In the genomic region with DNA sequence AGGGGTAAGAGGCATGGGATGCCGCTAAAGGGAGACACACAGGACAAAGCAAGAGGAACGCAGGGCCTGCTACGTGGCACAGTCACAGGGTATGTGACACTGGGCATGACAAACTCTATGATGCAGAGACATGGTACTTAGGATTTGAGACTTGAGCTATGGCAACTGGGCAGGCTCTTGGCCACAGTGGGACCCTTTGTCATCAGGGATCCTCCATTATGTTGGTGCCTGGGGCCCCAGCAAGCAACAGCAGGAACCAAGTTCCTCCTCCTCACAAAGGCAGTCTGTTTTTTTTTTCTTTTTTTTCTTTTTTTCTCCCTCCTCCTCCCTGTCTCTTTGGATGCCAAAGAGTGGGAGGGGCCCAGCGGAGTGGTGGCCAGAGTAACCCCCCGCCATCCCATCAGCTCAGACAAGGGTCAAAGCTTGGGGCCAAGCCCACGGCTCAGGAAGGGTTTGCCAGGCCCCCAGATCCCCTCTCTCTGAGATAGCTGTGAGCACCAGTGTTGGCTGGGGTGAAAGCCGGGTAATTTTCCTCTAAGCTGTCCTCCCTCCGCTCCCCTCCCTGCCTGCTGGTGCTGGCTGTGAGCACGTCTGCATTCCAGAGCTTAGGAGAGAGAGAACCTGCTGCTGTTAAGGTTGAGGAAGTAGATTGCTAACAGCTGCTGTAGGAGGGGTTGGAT, we compare ENCODE assay signal across 8 cellular contexts. TPM values are rescaled to one million over a fixed set of nuclear protein-coding genes. Genes with fewer than 3 reads are reported as not detected.
DNase-seq lines count a peak whose midpoint lies in the region; ATAC-seq and TF ChIP-seq lines count a peak whose summit lies in the region.

No MANE protein-coding gene starts in this region.

- H3K4me3 Mint-ChIP-seq in stimulated activated effector memory CD8-positive, alpha-beta T cell treated with anti-CD3 and anti-CD28 coated beads, Interleukin-12 subunit alpha, Interleukin-12 subunit beta, amount 100 ng/mL, for 72 hours: no peak overlapping the region

- ATAC-seq in GM21825 (IDR thresholded peaks at IDR 0.05; ENCODE audit: unreplicated experiment): no peak
- ATAC-seq in HG02870 (IDR thresholded peaks at IDR 0.05; ENCODE audit: unreplicated experiment): no peak
- no peak for ATAC-seq in stimulated activated effector memory CD8-positive, alpha-beta T cell treated with anti-CD3 and anti-CD28 coated beads, Interleukin-12 subunit alpha, Interleukin-12 subunit beta, amount 100 ng/mL, for 72 hours

- H3K27ac Mint-ChIP-seq in stimulated activated effector memory CD8-positive, alpha-beta T cell treated with anti-CD3 and anti-CD28 coated beads, Interleukin-12 subunit alpha, Interleukin-12 subunit beta, amount 100 ng/mL, for 72 hours: no peak overlapping the region

- H3K9me3 Mint-ChIP-seq in stimulated activated effector memory CD8-positive, alpha-beta T cell treated with anti-CD3 and anti-CD28 coated beads, Interleukin-12 subunit alpha, Interleukin-12 subunit beta, amount 100 ng/mL, for 72 hours: no peaks in the 10 kb centered on the region

- H3K36me3 Mint-ChIP-seq in stimulated activated effector memory CD8-positive, alpha-beta T cell treated with anti-CD3 and anti-CD28 coated beads, Interleukin-12 subunit alpha, Interleukin-12 subunit beta, amount 100 ng/mL, for 72 hours: no peaks in the 10 kb centered on the region

- peaks cover 7% of the 10 kb centered on the region for H3K4me1 Mint-ChIP-seq in stimulated activated effector memory CD8-positive, alpha-beta T cell treated with anti-CD3 and anti-CD28 coated beads, Interleukin-12 subunit alpha, Interleukin-12 subunit beta, amount 100 ng/mL, for 72 hours

- TF ChIP-seq EP300 in sigmoid colon (IDR thresholded peaks at IDR 0.05): peak in 1 of 4 donors; percentile 15

- peak overlapping the region; percentile 40 for H2AFZ ChIP-seq in GM23248

- no peak for TF ChIP-seq CTCF in adrenal gland (IDR thresholded peaks at IDR 0.05)
- no peak for TF ChIP-seq CTCF in sigmoid colon (IDR thresholded peaks at IDR 0.05)

- peak overlapping the region; percentile 88 for H3K9ac ChIP-seq in GM23248

- no peaks in the 10 kb centered on the region for H3K9me2 ChIP-seq in GM23248 (ENCODE audit: insufficient read depth)

- H3K4me2 ChIP-seq in GM23248 (ENCODE audit: unreplicated experiment): peak overlapping the region; percentile 50

- H3K27me3 ChIP-seq in GM23248 (replicated peaks; ENCODE audit: insufficient read depth) (no peaks in the 10 kb centered on the region), adrenal gland (no peaks in the 10 kb centered on the region), sigmoid colon (no peaks in the 10 kb centered on the region)

- 18 to 22% methylated on average over 8 to 9 of the region's 9 CpGs for WGBS in GM23248 (ENCODE audit: low coverage in 1 of 2, low lambda C conversion rate in 2 of 2, missing lambda C conversion rate in 2 of 2), 2 experiments
- 17 to 26% (median 21%) methylated on average over 5 to 9 of the region's 9 CpGs for WGBS in adrenal gland, 4 donors
- WGBS in sigmoid colon, 2 donors: 24 to 44% methylated on average over 9 of the region's 9 CpGs

- H4K20me1 ChIP-seq in GM23248 (ENCODE audit: insufficient read depth): no peaks in the 10 kb centered on the region

- peaks cover 47% of the 10 kb centered on the region for H3K4me1 ChIP-seq in GM23248 (ENCODE audit: insufficient read depth)
- peaks cover 61 to 71% of the 10 kb centered on the region in 2 donors for H3K4me1 ChIP-seq in adrenal gland (replicated peaks in 1 of 2)
- H3K4me1 ChIP-seq in sigmoid colon: peaks cover 2 to 99% (median 93%) of the 10 kb centered on the region in 4 donors

- intact Hi-C loops in adrenal gland (cut with DNase I): no loop called here
- intact Hi-C loops in sigmoid colon (cut with DNase I): loop anchor here (2.0 kb wide), 2 partner anchors 20 to 36 kb away; partner anchors contain the start of gene GSN

- H3K4me3 ChIP-seq in GM23248 (no peak overlapping the region), adrenal gland (no peak overlapping the region), sigmoid colon (peak overlapping the region in 2 of 4 donors; percentile 8 to 16)

- H3K9me3 ChIP-seq in GM23248 (ENCODE audit: low read depth) (no peaks in the 10 kb centered on the region), adrenal gland (replicated peaks in 1 of 3) (no peaks in the 10 kb centered on the region), sigmoid colon (no peaks in the 10 kb centered on the region)

- peaks cover 59% of the 10 kb centered on the region for H3K79me2 ChIP-seq in GM23248 (ENCODE audit: insufficient read depth)

- H3F3A ChIP-seq in GM23248 (ENCODE audit: insufficient read depth): peaks cover 28% of the 10 kb centered on the region

- peak in 1 of 2 donors; percentile 71 for TF ChIP-seq POLR2A in adrenal gland (IDR thresholded peaks at IDR 0.05)
- TF ChIP-seq POLR2A in sigmoid colon (IDR thresholded peaks at IDR 0.05): no peak

- H3K27ac ChIP-seq in GM23248 (peak overlapping the region; percentile 99), adrenal gland (peak overlapping the region; percentile 69 to 99 (median 95)), sigmoid colon (peak overlapping the region; percentile 94 to 99 (median 97))

- in situ Hi-C loops in GM23248 (cut with MboI): no loop called here

- peak; percentile 59 for DNase-seq in GM23248
- DNase-seq in adrenal gland: peak; percentile 55 to 89 (median 83)
- peak; percentile 83 to 88 for DNase-seq in hippocampal formation (lab: John Stamatoyannopoulos, UW)
- DNase-seq in sigmoid colon: peak; percentile 94
- DNase-seq in NCI-H1105 treated with DMSO at 0.1 percent for 48 hours (lab: John Stamatoyannopoulos, UW): no peak
- no peak for DNase-seq in stimulated activated effector memory CD8-positive, alpha-beta T cell treated with anti-CD3 and anti-CD28 coated beads, Interleukin-12 subunit alpha, Interleukin-12 subunit beta, amount 100 ng/mL, for 72 hours (ENCODE audit: low spot score in 2 of 2)

- no peaks in the 10 kb centered on the region for H3K36me3 ChIP-seq in GM23248 (ENCODE audit: low read depth)
- no peaks in the 10 kb centered on the region for H3K36me3 ChIP-seq in adrenal gland (replicated peaks in 1 of 2)
- peaks cover 0 to 20% (median 3%) of the 10 kb centered on the region in 4 donors for H3K36me3 ChIP-seq in sigmoid colon

RNA-seq across cellular contexts. Expression of gene GSN, which starts 21.1 kb away (rescaled TPM):
- total RNA-seq in GM23248 (2014; rRNA removed; shearing (Covaris generic)): 387 and 393 TPM in 2 replicates
- 258 and 265 TPM in 2 replicates for polyA plus RNA-seq in GM23248 (2016; fragmentation: Nextera tagmentation; extraction: Ambion mirVana)
- 100 to 1,000 TPM; 152 to 735 (median 374) TPM for total RNA-seq in adrenal gland
- polyA plus RNA-seq in adrenal gland: 100 to 1,000 TPM in 2 of 3 donors, 10 to 100 TPM in 1; 78.5 to 432 (median 180) TPM
- total RNA-seq in sigmoid colon: 1,000 to 10,000 TPM; 1,610 to 2,826 (median 1,919) TPM
- 100 to 1,000 TPM; 333 to 617 (median 497) TPM for polyA plus RNA-seq in sigmoid colon

Comparison
In these comparisons a context has a peak if more than half of its experiments do, and no peak if none do; other contexts are left out.
1. DNase-seq: peak in GM23248 (single experiment), adrenal gland (7 of 7), hippocampal formation (2 of 2) and sigmoid colon (single experiment); none in NCI-H1105 treated with DMSO at 0.1 percent for 48 hours (single experiment) and stimulated activated effector memory CD8-positive, alpha-beta T cell treated with anti-CD3 and anti-CD28 coated beads, Interleukin-12 subunit alpha, Interleukin-12 subunit beta, amount 100 ng/mL, for 72 hours (0 of 2).
2. Peak in every context shown above with its lines, with median percentiles within 50 percentile points of each other: H3K27ac ChIP-seq.